ENCODE assay signal across 31 cellular contexts in the genomic region with DNA sequence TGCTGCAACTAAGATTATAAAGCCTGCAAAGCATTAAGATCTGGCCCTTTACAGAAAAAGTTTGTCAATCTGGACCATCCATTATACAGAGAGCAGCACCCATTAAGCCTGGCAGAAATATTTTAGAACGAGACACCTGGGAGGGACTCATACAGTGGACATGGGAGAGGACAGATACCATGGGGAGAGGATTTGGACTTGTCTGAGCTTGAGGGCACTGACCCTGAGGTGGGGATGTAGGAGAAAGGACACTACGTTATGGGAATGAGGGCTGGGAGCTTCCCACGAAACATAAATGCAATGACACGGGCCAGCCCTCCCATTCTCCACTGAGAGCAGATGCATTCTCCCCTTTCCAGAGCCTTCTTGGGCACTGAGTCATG. TPM values are rescaled to one million over a fixed set of nuclear protein-coding genes. Genes with fewer than 3 reads are reported as not detected.
"Had no signal": no experiment of that assay in that cellular context is flagged by ENCODE, and none has a peak within 500 bp of the region (broad histone marks: within the 10 kb centered on the region; RNA-seq: fewer than 3 reads in every experiment).

No MANE protein-coding gene starts in this region.

- H3K4me3 Mint-ChIP-seq: activated B cell treated with CpG ODN at 0.5 μM for 24 hours; activated CD8-positive, alpha-beta T cell treated with anti-CD3 and anti-CD28 coated beads for 36 hours; activated naive CD4-positive, alpha-beta T cell treated with anti-CD3 and anti-CD28 coated beads, Interleukin-2, amount 50 U/mL, for 24 hours; activated naive CD8-positive, alpha-beta T cell treated with anti-CD3 and anti-CD28 coated beads, Interleukin-2, amount 50 U/mL, for 24 hours; activated T-cell treated with anti-CD3 and anti-CD28 coated beads, Interleukin-2, amount 50 U/mL, for 4 hours; activated T-helper 17 cell treated with anti-CD3 and anti-CD28 coated beads, Interleukin-2, amount 50 U/mL, for 72 hours; nephron; stimulated activated memory B cell treated with anti-CD40 and anti-IgM and Interleukin-4, amounts not matched to agents 10 μg/mL and 1 μg/mL and 100 μg/mL, for 72 hours; stimulated activated naive CD8-positive, alpha-beta T cell treated with anti-CD3 and anti-CD28 coated beads, Interleukin-15, amount 100 ng/mL, for 72 hours; type B pancreatic cell had no signal

- H3K27ac Mint-ChIP-seq: activated B cell treated with CpG ODN at 0.5 μM for 24 hours; activated CD8-positive, alpha-beta T cell treated with anti-CD3 and anti-CD28 coated beads for 36 hours; activated naive CD4-positive, alpha-beta T cell treated with anti-CD3 and anti-CD28 coated beads, Interleukin-2, amount 50 U/mL, for 24 hours; activated naive CD8-positive, alpha-beta T cell treated with anti-CD3 and anti-CD28 coated beads, Interleukin-2, amount 50 U/mL, for 24 hours; activated T-helper 17 cell treated with anti-CD3 and anti-CD28 coated beads, Interleukin-2, amount 50 U/mL, for 72 hours; nephron; stimulated activated memory B cell treated with anti-CD40 and anti-IgM and Interleukin-4, amounts not matched to agents 10 μg/mL and 1 μg/mL and 100 μg/mL, for 72 hours; type B pancreatic cell had no signal

- H3K27me3 Mint-ChIP-seq: activated B cell treated with CpG ODN at 0.5 μM for 24 hours; activated CD8-positive, alpha-beta T cell treated with anti-CD3 and anti-CD28 coated beads for 36 hours; activated naive CD4-positive, alpha-beta T cell treated with anti-CD3 and anti-CD28 coated beads, Interleukin-2, amount 50 U/mL, for 24 hours; activated naive CD8-positive, alpha-beta T cell treated with anti-CD3 and anti-CD28 coated beads, Interleukin-2, amount 50 U/mL, for 24 hours; activated T-helper 17 cell treated with anti-CD3 and anti-CD28 coated beads, Interleukin-2, amount 50 U/mL, for 72 hours; stimulated activated memory B cell treated with anti-CD40 and anti-IgM and Interleukin-4, amounts not matched to agents 10 μg/mL and 1 μg/mL and 100 μg/mL, for 72 hours; stimulated activated naive CD8-positive, alpha-beta T cell treated with anti-CD3 and anti-CD28 coated beads, Interleukin-15, amount 100 ng/mL, for 72 hours; type B pancreatic cell had no signal

- H3K27me3 ChIP-seq: gastroesophageal sphincter, hepatocyte, vagina had no signal

- DNase-seq: activated B cell treated with CpG ODN at 0.5 μM for 24 hours; activated CD4-positive, alpha-beta T cell treated with anti-CD3 and anti-CD28 coated beads, Interleukin-2, amount 50 U/mL, for 1 hour; activated CD8-positive, alpha-beta T cell treated with anti-CD3 and anti-CD28 coated beads for 36 hours; activated naive CD8-positive, alpha-beta T cell treated with anti-CD3 and anti-CD28 coated beads, Interleukin-2, amount 50 U/mL, for 24 hours; activated T-cell treated with anti-CD3 and anti-CD28 coated beads, Interleukin-2, amount 50 U/mL, for 4 hours; amygdala; caudate nucleus; cortex of kidney; lower lobe of right lung; mesenchymal stem cell; right cardiac atrium; stimulated activated CD4-positive, alpha-beta T cell treated with anti-CD3 and anti-CD28 coated beads, Interleukin-4, amount 100 ng/mL, for 24 hours; stimulated activated naive CD8-positive, alpha-beta T cell treated with anti-CD3 and anti-CD28 coated beads, Interleukin-15, amount 100 ng/mL, for 72 hours; substantia nigra; T-helper 2 cell had no signal

- ATAC-seq: activated CD8-positive, alpha-beta T cell treated with anti-CD3 and anti-CD28 coated beads for 36 hours; activated naive CD8-positive, alpha-beta T cell treated with anti-CD3 and anti-CD28 coated beads, Interleukin-2, amount 50 U/mL, for 24 hours; activated T-cell treated with anti-CD3 and anti-CD28 coated beads, Interleukin-2, amount 50 U/mL, for 4 hours; activated T-helper 17 cell treated with anti-CD3 and anti-CD28 coated beads, Interleukin-2, amount 50 U/mL, for 72 hours; gastroesophageal sphincter; right cardiac atrium; stimulated activated memory B cell treated with anti-CD40 and anti-IgM and Interleukin-4, amounts not matched to agents 10 μg/mL and 1 μg/mL and 100 μg/mL, for 72 hours; stimulated activated naive CD8-positive, alpha-beta T cell treated with anti-CD3 and anti-CD28 coated beads, Interleukin-15, amount 100 ng/mL, for 72 hours had no signal

- H3K9me3 ChIP-seq: gastroesophageal sphincter, lower lobe of right lung, vagina had no signal

- H3K27ac ChIP-seq: gastroesophageal sphincter, hepatocyte, vagina had no signal

- H3K4me3 ChIP-seq: gastroesophageal sphincter, hepatocyte, lower lobe of right lung, vagina had no signal

- H3K9me3 Mint-ChIP-seq: activated B cell treated with CpG ODN at 0.5 μM for 24 hours; activated CD8-positive, alpha-beta T cell treated with anti-CD3 and anti-CD28 coated beads for 36 hours; activated naive CD4-positive, alpha-beta T cell treated with anti-CD3 and anti-CD28 coated beads, Interleukin-2, amount 50 U/mL, for 24 hours; activated naive CD8-positive, alpha-beta T cell treated with anti-CD3 and anti-CD28 coated beads, Interleukin-2, amount 50 U/mL, for 24 hours; activated T-cell treated with anti-CD3 and anti-CD28 coated beads, Interleukin-2, amount 50 U/mL, for 4 hours; activated T-helper 17 cell treated with anti-CD3 and anti-CD28 coated beads, Interleukin-2, amount 50 U/mL, for 72 hours; nephron; stimulated activated memory B cell treated with anti-CD40 and anti-IgM and Interleukin-4, amounts not matched to agents 10 μg/mL and 1 μg/mL and 100 μg/mL, for 72 hours; stimulated activated naive CD8-positive, alpha-beta T cell treated with anti-CD3 and anti-CD28 coated beads, Interleukin-15, amount 100 ng/mL, for 72 hours; type B pancreatic cell had no signal

RNA-seq across cellular contexts. Expression of gene SLC5A2, which starts 19.0 kb away (rescaled TPM):
- total RNA-seq: activated B cell treated with CpG ODN at 0.5 μM for 24 hours; activated CD8-positive, alpha-beta T cell treated with anti-CD3 and anti-CD28 coated beads for 36 hours; activated T-cell treated with anti-CD3 and anti-CD28 coated beads, Interleukin-2, amount 50 U/mL, for 4 hours; chondrocyte; endothelial cell of umbilical vein; fibroblast of lung; gastroesophageal sphincter; osteoblast; right cardiac atrium; skeletal muscle tissue; vagina had no signal
- polyA plus RNA-seq: fibroblast of lung had no signal

RNA-seq across cellular contexts. Expression of gene AHSP, which starts 25.7 kb away (rescaled TPM):
- total RNA-seq: activated B cell treated with CpG ODN at 0.5 μM for 24 hours; activated CD8-positive, alpha-beta T cell treated with anti-CD3 and anti-CD28 coated beads for 36 hours; activated T-cell treated with anti-CD3 and anti-CD28 coated beads, Interleukin-2, amount 50 U/mL, for 4 hours; activated T-helper 17 cell treated with anti-CD3 and anti-CD28 coated beads, Interleukin-2, amount 50 U/mL, for 72 hours; chondrocyte; endothelial cell of umbilical vein; fibroblast of lung; fibroblast of villous mesenchyme; gastroesophageal sphincter; hepatocyte; kidney epithelial cell; lower lobe of right lung; osteoblast; right cardiac atrium; vagina had no signal
- polyA plus RNA-seq: endothelial cell of umbilical vein, esophagus, fibroblast of lung, hepatocyte, right cardiac atrium had no signal
